15 cellular contexts compared by ENCODE assay signal in genomic region chr6:142613981-142614380, GRCh38.
"Had no signal": no experiment of that assay in that cellular context is flagged by ENCODE, and none has a peak within 500 bp of the region (broad histone marks: within the 10 kb centered on the region; RNA-seq: fewer than 3 reads in every experiment).

No MANE protein-coding gene starts in this region.

- H3K9me3 ChIP-seq: ovary had no signal

- H3K27me3 ChIP-seq: neural progenitor cell, ovary had no signal

- H3K9ac ChIP-seq: neural progenitor cell had no signal

- H3K36me3 ChIP-seq: neural progenitor cell, ovary had no signal

- DNase-seq: activated CD4-positive, alpha-beta T cell treated with anti-CD3 and anti-CD28 coated beads, Interleukin-2, amount 50 U/mL, for 1 hour; activated CD8-positive, alpha-beta memory T cell treated with anti-CD3 and anti-CD28 coated beads for 24 hours; activated naive CD4-positive, alpha-beta T cell; activated naive CD8-positive, alpha-beta T cell treated with anti-CD3 and anti-CD28 coated beads, Interleukin-2, amount 10 ng/mL, durations not matched to agents 7 days and 5 days; cortex of kidney; effector CD4-positive, alpha-beta T cell; foreskin melanocyte; left colon; ovary; stimulated activated CD4-positive, alpha-beta T cell treated with anti-CD3 and anti-CD28 coated beads, Interleukin-1b, Interleukin-23, amount 100 ng/mL, for 48 hours had no signal

- H3K4me1 ChIP-seq: neural progenitor cell had no signal

- H2AFZ ChIP-seq: neural progenitor cell had no signal

- FAIRE-seq: endothelial cell of umbilical vein had no signal

- H3K4me2 ChIP-seq: neural progenitor cell had no signal

- ATAC-seq: activated CD4-positive, CD25-positive, alpha-beta regulatory T cell treated with anti-CD3 and anti-CD28 coated beads, Interleukin-2, amount 50 U/mL, for 24 hours; left colon; sciatic nerve had no signal

- H3K4me3 ChIP-seq: lung, neural progenitor cell, ovary had no signal

- H3K27ac ChIP-seq: neural progenitor cell, ovary had no signal
